19 cellular contexts compared by ENCODE assay signal in genomic region chr1:150477320-150477719, GRCh38. TPM values are rescaled to one million over a fixed set of nuclear protein-coding genes. Genes with fewer than 3 reads are reported as not detected.
DNase-seq lines count a peak whose midpoint lies in the region; ATAC-seq, FAIRE-seq and TF ChIP-seq lines count a peak whose summit lies in the region.
"Had no signal": no experiment of that assay in that cellular context is flagged by ENCODE, and none has a peak within 500 bp of the region (broad histone marks: within the 10 kb centered on the region; RNA-seq: fewer than 3 reads in every experiment).

No MANE protein-coding gene starts in this region.

- ATAC-seq in Right ventricle myocardium superior (ENCODE audit: poor library complexity) = peak; percentile 84
- peak; percentile 64 for ATAC-seq in K562
- ATAC-seq in left lung = peak; percentile 76
- no peak for ATAC-seq in stimulated activated memory B cell treated with anti-CD40 and anti-IgM and Interleukin-4, amounts not matched to agents 10 μg/mL and 1 μg/mL and 100 μg/mL, for 72 hours
- ATAC-seq: activated CD4-positive, alpha-beta T cell treated with anti-CD3 and anti-CD28 coated beads for 36 hours had no signal

- H3K9me1 ChIP-seq in K562 (ENCODE audit: control insufficient read depth, insufficient read depth, low read length) = no peaks in the 10 kb centered on the region

- no peaks in the 10 kb centered on the region for H3K27me3 Mint-ChIP-seq in stimulated activated memory B cell treated with anti-CD40 and anti-IgM and Interleukin-4, amounts not matched to agents 10 μg/mL and 1 μg/mL and 100 μg/mL, for 72 hours
- H3K27me3 Mint-ChIP-seq: activated CD4-positive, alpha-beta T cell treated with anti-CD3 and anti-CD28 coated beads for 36 hours had no signal

- no peaks in the 10 kb centered on the region for H4K20me1 ChIP-seq in K562 (replicated peaks; ENCODE audit: control insufficient read depth, insufficient read depth, low read length)

- H3K36me3 ChIP-seq in K562 (ENCODE audit: control insufficient read depth, insufficient read depth, low read length) = peaks cover 14% of the 10 kb centered on the region; the same call in 1 of the 3 replicates
- H3K36me3 ChIP-seq in left lung = peaks cover 0 to 13% of the 10 kb centered on the region in 2 donors

- H3K4me2 ChIP-seq in K562 (ENCODE audit: insufficient read depth, low read length) = no peak overlapping the region

- H3K9ac ChIP-seq in K562 (ENCODE audit: insufficient read depth in 1 of 2, low read depth in 2 of 2, low read length in 2 of 2) = peak overlapping the region in 1 of 2 experiments; percentile 33; a peak in 1 of 4 replicates

- TF ChIP-seq CTCF in K562 (IDR thresholded peaks at IDR 0.05 in 2 of 3, conservative IDR thresholded peaks at IDR 0.05 in 1 of 3; ENCODE audit: insufficient read depth in 2 of 3, low read depth in 1 of 3, low read length in 3 of 3) = no peak
- TF ChIP-seq CTCF in left lung (IDR thresholded peaks at IDR 0.05) = no peak

- H3K4me1 ChIP-seq in K562 (replicated peaks in 1 of 2; ENCODE audit: control insufficient read depth in 2 of 2, insufficient read depth in 2 of 2, low read length in 2 of 2) (peaks cover 4 to 24% of the 10 kb centered on the region in 2 experiments), left lung (peaks cover 0 to 5% of the 10 kb centered on the region in 2 donors)
- H3K4me1 ChIP-seq: ascending aorta had no signal

- H3K4me1 Mint-ChIP-seq in stimulated activated memory B cell treated with anti-CD40 and anti-IgM and Interleukin-4, amounts not matched to agents 10 μg/mL and 1 μg/mL and 100 μg/mL, for 72 hours = peaks cover 31% of the 10 kb centered on the region

- POLR2A ChIA-PET in K562 (lab: Yijun Ruan, JAX) = interaction anchor here (0.6 to 0.7 kb wide), 4 partner anchors 87 to 1119 kb away, joined by 3 to 6 read pairs (median 4); no protein-coding TSS in a partner anchor

- no peaks in the 10 kb centered on the region for H3K9me3 Mint-ChIP-seq in stimulated activated memory B cell treated with anti-CD40 and anti-IgM and Interleukin-4, amounts not matched to agents 10 μg/mL and 1 μg/mL and 100 μg/mL, for 72 hours
- H3K9me3 Mint-ChIP-seq: activated T-helper 1 cell treated with anti-CD3 and anti-CD28 coated beads, Interleukin-12 subunit alpha, Interleukin-12 subunit beta, Interleukin-2, Interleukin-4 antibody, amounts not matched to agents 30 ng/mL and 10 ng/mL and 1 ng/mL, durations not matched to agents 14 hours and 24 hours and 36 hours had no signal

- peaks cover 14% of the 10 kb centered on the region for H3K36me3 Mint-ChIP-seq in stimulated activated memory B cell treated with anti-CD40 and anti-IgM and Interleukin-4, amounts not matched to agents 10 μg/mL and 1 μg/mL and 100 μg/mL, for 72 hours

- FAIRE-seq in K562 (lab: Jason Lieb, UNC) = no peak
- FAIRE-seq in H54 (lab: Jason Lieb, UNC) = no peak
- FAIRE-seq: D721Med had no signal

- H3K27ac Mint-ChIP-seq in stimulated activated memory B cell treated with anti-CD40 and anti-IgM and Interleukin-4, amounts not matched to agents 10 μg/mL and 1 μg/mL and 100 μg/mL, for 72 hours = peak overlapping the region; percentile 9
- H3K27ac Mint-ChIP-seq: activated CD4-positive, alpha-beta T cell treated with anti-CD3 and anti-CD28 coated beads for 36 hours; activated T-helper 1 cell treated with anti-CD3 and anti-CD28 coated beads, Interleukin-12 subunit alpha, Interleukin-12 subunit beta, Interleukin-2, Interleukin-4 antibody, amounts not matched to agents 30 ng/mL and 10 ng/mL and 1 ng/mL, durations not matched to agents 14 hours and 24 hours and 36 hours had no signal

- no peak for TF ChIP-seq EP300 in K562 (IDR thresholded peaks at IDR 0.05; ENCODE audit: low read length)

- no peaks in the 10 kb centered on the region for H3K27me3 ChIP-seq in K562 (ENCODE audit: control insufficient read depth in 2 of 2, insufficient read depth in 2 of 2, low read length in 2 of 2)
- H3K27me3 ChIP-seq in left lung = no peaks in the 10 kb centered on the region
- H3K27me3 ChIP-seq: ascending aorta had no signal

- no peak overlapping the region for H3K4me3 Mint-ChIP-seq in stimulated activated memory B cell treated with anti-CD40 and anti-IgM and Interleukin-4, amounts not matched to agents 10 μg/mL and 1 μg/mL and 100 μg/mL, for 72 hours
- H3K4me3 Mint-ChIP-seq: activated CD4-positive, alpha-beta T cell treated with anti-CD3 and anti-CD28 coated beads for 36 hours; activated T-helper 1 cell treated with anti-CD3 and anti-CD28 coated beads, Interleukin-12 subunit alpha, Interleukin-12 subunit beta, Interleukin-2, Interleukin-4 antibody, amounts not matched to agents 30 ng/mL and 10 ng/mL and 1 ng/mL, durations not matched to agents 14 hours and 24 hours and 36 hours had no signal

- WGBS in K562 (ENCODE audit: insufficient coverage, low coverage, missing lambda C conversion rate) = 50% methylated on average over 1 of the region's 1 CpG

- no peaks in the 10 kb centered on the region for H3K79me2 ChIP-seq in K562 (ENCODE audit: control insufficient read depth, insufficient read depth, low read length)

- no peak overlapping the region for H2AFZ ChIP-seq in K562 (ENCODE audit: low read depth, low read length)

- BruUV-seq in K562 (replicated peaks; lab: Mats Ljungman, UMichigan) = no TSS peak

- DNase-seq in Right ventricle myocardium superior (no peak), cardiac septum (ENCODE audit: low spot score) (no peak), K562 (ENCODE audit: extremely low read depth in 1 of 4, low spot score in 3 of 4) (no peak), left lung (peak in 1 of 2 donors; percentile 10), OCI-M2 (lab: John Stamatoyannopoulos, UW; ENCODE audit: unreplicated experiment) (no peak), H54 (ENCODE audit: insufficient read length, low spot score) (no peak), NCI-H187 treated with DMSO at 0.1 percent for 48 hours (lab: John Stamatoyannopoulos, UW) (no peak)
- DNase-seq: ACHN; activated CD4-positive, alpha-beta T cell treated with anti-CD3 and anti-CD28 coated beads for 36 hours; effector CD4-positive, alpha-beta T cell; glutamatergic neuron; NCI-H1930; occipital lobe had no signal

- no peak for TF ChIP-seq RAD21 in K562 (CRISPR knock-in tag; conservative IDR thresholded peaks at IDR 0.05 in 1 of 2, IDR thresholded peaks at IDR 0.05 in 1 of 2)

- H3K4me3 ChIP-seq in K562 = no peak overlapping the region
- no peak overlapping the region for H3K4me3 ChIP-seq in left lung
- H3K4me3 ChIP-seq: ascending aorta had no signal

- CTCF ChIA-PET in K562 (lab: Yijun Ruan, JAX; ENCODE audit: low intra/inter-chr PET ratio) = no interaction called here

- TF ChIP-seq POLR2A in K562 (conservative IDR thresholded peaks at IDR 0.05) (no peak; the same call in 1 of the 2 replicates), H54 (IDR thresholded peaks at IDR 0.05; ENCODE audit: low read depth, low read length) (no peak)

- intact Hi-C loops in Right ventricle myocardium superior (cut with DNase I) (no loop called here), cardiac septum (cut with DNase I) (loop anchor here (5.0 kb wide), 1 partner anchor 35 kb away; no protein-coding TSS in a partner anchor), K562 (cut with micrococcal nuclease) (no loop called here), left lung (cut with DNase I) (loop anchor here in 1 of 2 donors (10.0 kb wide), 1 partner anchor 47 kb away; no protein-coding TSS in a partner anchor)

- H3K27ac ChIP-seq in K562 (ENCODE audit: extremely low read depth, low read depth, low read length) (0 out of 3 replicates have a peak overlapping the region, but pooled peaks have one; percentile 5), left lung (no peak overlapping the region)
- H3K27ac ChIP-seq: ascending aorta had no signal

- in situ Hi-C loops in K562 (cut with MboI) = no loop called here

- no peaks in the 10 kb centered on the region for H3K9me3 ChIP-seq in K562 (replicated peaks; ENCODE audit: control insufficient read depth, insufficient read depth, low read depth, low read length)
- H3K9me3 ChIP-seq in left lung = no peaks in the 10 kb centered on the region
- H3K9me3 ChIP-seq: ascending aorta had no signal

RNA-seq across cellular contexts. Expression of gene TARS2, which starts 9.9 kb away (rescaled TPM):
- total RNA-seq in Right ventricle myocardium superior = 28.0 TPM
- 30.7 TPM for total RNA-seq in cardiac septum
- 83.9 and 98.9 TPM in 2 replicates for total RNA-seq in K562 (2011; cell fraction: chromatin; rRNA removed; ENCODE audit: low replicate concordance)
- total RNA-seq in K562 (2011; cell fraction: nucleolus; rRNA removed) = 62.9 and 65.5 TPM in 2 replicates
- 81.2 and 104 TPM in 2 replicates for total RNA-seq in K562 (2011; cell fraction: nucleoplasm; rRNA removed)
- total RNA-seq in K562 (2014; rRNA removed) = 40.1 and 41.6 TPM in 2 replicates
- 27.5 and 30.3 TPM in 2 replicates for total RNA-seq in K562 (2014; rRNA removed; fragmentation: Illumina TruSeq; extraction: Trizol)
- 28.2 TPM in 2 replicates for total RNA-seq in K562 (2015; rRNA removed; fragmentation: Illumina TruSeq; extraction: Trizol)
- total RNA-seq in K562 (2021) = 37.1 and 39.4 TPM in 2 replicates
- polyA plus RNA-seq in K562 (2011; rRNA removed) = 46.7 and 54.5 TPM in 2 replicates
- 89.9 and 98.0 TPM in 2 replicates for polyA plus RNA-seq in K562 (2011; cell fraction: cytosol; rRNA removed)
- polyA plus RNA-seq in K562 (2011; cell fraction: nucleus; rRNA removed) = 61.7 and 64.6 TPM in 2 replicates
- 29.7 and 42.9 TPM in 2 replicates for polyA plus RNA-seq in K562 (2012)
- 62.5 and 64.2 TPM in 2 replicates for polyA plus RNA-seq in K562 (2014; fragmentation: Illumina TruSeq; extraction: Trizol)
- polyA plus RNA-seq in K562 (2014; fragmentation: Nextera tagmentation; extraction: Ambion mirVana) = 10 to 100 TPM; 17.0 to 30.1 TPM
- polyA plus RNA-seq in K562 (2014; rRNA removed) = 45.5 and 46.3 TPM in 2 replicates
- polyA minus RNA-seq in K562 (2011; rRNA and poly(A)+ RNA removed) = 40.2 and 45.0 TPM in 2 replicates
- polyA minus RNA-seq in K562 (2011; cell fraction: cytosol; rRNA and poly(A)+ RNA removed) = 25.4 and 31.6 TPM in 2 replicates
- polyA minus RNA-seq in K562 (2011; cell fraction: nucleus; rRNA and poly(A)+ RNA removed) = 31.9 and 57.9 TPM in 2 replicates
- 10 to 100 TPM; 18.5 to 21.7 TPM for total RNA-seq in left lung

RNA-seq across cellular contexts. Expression of gene ECM1, which starts 30.6 kb away (rescaled TPM):
- total RNA-seq in Right ventricle myocardium superior = 16.7 TPM
- total RNA-seq in cardiac septum = 14.5 TPM
- 68.4 and 156 TPM in 2 replicates for total RNA-seq in K562 (2011; cell fraction: chromatin; rRNA removed; ENCODE audit: low replicate concordance)
- total RNA-seq in K562 (2011; cell fraction: nucleolus; rRNA removed) = 117 and 147 TPM in 2 replicates
- 110 and 118 TPM in 2 replicates for total RNA-seq in K562 (2011; cell fraction: nucleoplasm; rRNA removed)
- 24.4 and 33.0 TPM in 2 replicates for total RNA-seq in K562 (2014; rRNA removed)
- total RNA-seq in K562 (2014; rRNA removed; fragmentation: Illumina TruSeq; extraction: Trizol) = 10.7 and 11.3 TPM in 2 replicates
- 12.8 and 13.6 TPM in 2 replicates for total RNA-seq in K562 (2015; rRNA removed; fragmentation: Illumina TruSeq; extraction: Trizol)
- total RNA-seq in K562 (2021) = 30.1 and 39.3 TPM in 2 replicates
- 9.4 and 20.8 TPM in 2 replicates for polyA plus RNA-seq in K562 (2011; rRNA removed)
- polyA plus RNA-seq in K562 (2011; cell fraction: cytosol; rRNA removed) = 13.6 and 30.6 TPM in 2 replicates
- polyA plus RNA-seq in K562 (2011; cell fraction: nucleus; rRNA removed) = 57.5 and 132 TPM in 2 replicates
- 50.1 and 67.4 TPM in 2 replicates for polyA plus RNA-seq in K562 (2012)
- 52.2 and 59.5 TPM in 2 replicates for polyA plus RNA-seq in K562 (2014; fragmentation: Illumina TruSeq; extraction: Trizol)
- polyA plus RNA-seq in K562 (2014; fragmentation: Nextera tagmentation; extraction: Ambion mirVana) = 1 to 10 TPM; 6.6 to 7.0 TPM
- polyA plus RNA-seq in K562 (2014; rRNA removed) = 16.3 and 23.9 TPM in 2 replicates
- 8.1 and 9.4 TPM in 2 replicates for polyA minus RNA-seq in K562 (2011; rRNA and poly(A)+ RNA removed)
- 14.9 and 22.9 TPM in 2 replicates for polyA minus RNA-seq in K562 (2011; cell fraction: cytosol; rRNA and poly(A)+ RNA removed)
- polyA minus RNA-seq in K562 (2011; cell fraction: nucleus; rRNA and poly(A)+ RNA removed) = 8.2 and 14.0 TPM in 2 replicates
- total RNA-seq in left lung = 10 to 100 TPM; 21.3 to 65.2 TPM

RNA-seq across cellular contexts. Expression of gene FALEC, which starts 38.2 kb away (rescaled TPM):
- not detected for total RNA-seq in Right ventricle myocardium superior
- 0.46 TPM for total RNA-seq in cardiac septum
- 0.95 and 3.3 TPM in 2 replicates for total RNA-seq in K562 (2011; cell fraction: chromatin; rRNA removed; ENCODE audit: low replicate concordance)
- total RNA-seq in K562 (2011; cell fraction: nucleolus; rRNA removed) = 0.92 and 1.0 TPM in 2 replicates
- 1.8 and 2.4 TPM in 2 replicates for total RNA-seq in K562 (2011; cell fraction: nucleoplasm; rRNA removed)
- total RNA-seq in K562 (2014; rRNA removed) = 0.33 and 1.8 TPM in 2 replicates
- 0.38 TPM in 1 of 2 replicates, not detected in the other for total RNA-seq in K562 (2014; rRNA removed; fragmentation: Illumina TruSeq; extraction: Trizol)
- total RNA-seq in K562 (2015; rRNA removed; fragmentation: Illumina TruSeq; extraction: Trizol) = 0.45 TPM in 1 of 2 replicates, not detected in the other
- total RNA-seq in K562 (2021) = 0.51 TPM in 1 of 2 replicates, not detected in the other
- polyA plus RNA-seq in K562 (2011; rRNA removed) = 0.15 and 0.53 TPM in 2 replicates
- 0.18 and 0.19 TPM in 2 replicates for polyA plus RNA-seq in K562 (2011; cell fraction: cytosol; rRNA removed)
- 0.58 and 0.67 TPM in 2 replicates for polyA plus RNA-seq in K562 (2011; cell fraction: nucleus; rRNA removed)
- polyA plus RNA-seq in K562 (2012) = 0.21 and 0.43 TPM in 2 replicates
- polyA plus RNA-seq in K562 (2014; fragmentation: Illumina TruSeq; extraction: Trizol) = not detected in 2 replicates
- not detected for polyA plus RNA-seq in K562 (2014; fragmentation: Nextera tagmentation; extraction: Ambion mirVana)
- polyA plus RNA-seq in K562 (2014; rRNA removed) = 0.56 and 0.73 TPM in 2 replicates
- polyA minus RNA-seq in K562 (2011; rRNA and poly(A)+ RNA removed) = 0.63 and 0.72 TPM in 2 replicates
- polyA minus RNA-seq in K562 (2011; cell fraction: cytosol; rRNA and poly(A)+ RNA removed) = not detected in 2 replicates
- polyA minus RNA-seq in K562 (2011; cell fraction: nucleus; rRNA and poly(A)+ RNA removed) = 1.1 TPM in 1 of 2 replicates, not detected in the other
- total RNA-seq in left lung = not detected
- total RNA-seq: activated T-helper 1 cell treated with anti-CD3 and anti-CD28 coated beads, Interleukin-12 subunit alpha, Interleukin-12 subunit beta, Interleukin-2, Interleukin-4 antibody, amounts not matched to agents 30 ng/mL and 10 ng/mL and 1 ng/mL, durations not matched to agents 14 hours and 24 hours and 36 hours; ascending aorta; LHCN-M2; urinary bladder had no signal
